In genomic region chr4:4852591-4853362, GRCh38 we compare ENCODE assay signal across 8 cellular contexts. TPM values are rescaled to one million over a fixed set of nuclear protein-coding genes. Genes with fewer than 3 reads are reported as not detected.
DNase-seq lines count a peak whose midpoint lies in the region; ATAC-seq, FAIRE-seq and TF ChIP-seq lines count a peak whose summit lies in the region.

No MANE protein-coding gene starts in this region.

- ATAC-seq in HG02943 (IDR thresholded peaks at IDR 0.05; ENCODE audit: low read depth, unreplicated experiment) (peak; percentile 53), left ventricle myocardium superior (peak; percentile 47)
- ATAC-seq in activated T-cell treated with anti-CD3 and anti-CD28 coated beads, Interleukin-2, amount 50 U/mL, for 72 hours (replicated peaks in 1 of 2): peak; percentile 56 to 64

- intact Hi-C loops in left ventricle myocardium superior (cut with micrococcal nuclease) (no loop called here), PC-9 (cut with micrococcal nuclease; ENCODE audit: unreplicated experiment) (no loop called here)

- H3K9me3 Mint-ChIP-seq in activated T-cell treated with anti-CD3 and anti-CD28 coated beads, Interleukin-2, amount 50 U/mL, for 72 hours: no peaks in the 10 kb centered on the region

- peaks cover 2 to 3% of the 10 kb centered on the region in 2 donors for H3K36me3 Mint-ChIP-seq in activated T-cell treated with anti-CD3 and anti-CD28 coated beads, Interleukin-2, amount 50 U/mL, for 72 hours (ENCODE audit: insufficient read depth in 2 of 2)

- POLR2A ChIA-PET in PC-9 (lab: Charles Lee; ENCODE audit: unreplicated experiment): no interaction called here

- H3K79me2 ChIP-seq in PC-9 (ENCODE audit: low read depth): no peaks in the 10 kb centered on the region

- BruUV-seq in PC-9 (replicated peaks; lab: Mats Ljungman, UMichigan): no TSS peak

- H3K4me1 Mint-ChIP-seq in activated T-cell treated with anti-CD3 and anti-CD28 coated beads, Interleukin-2, amount 50 U/mL, for 72 hours (ENCODE audit: low read depth): peaks cover 30% of the 10 kb centered on the region

- H3K4me2 ChIP-seq in PC-9: no peak overlapping the region

- no peaks in the 10 kb centered on the region for H4K20me1 ChIP-seq in PC-9 (ENCODE audit: insufficient read depth)

- H3F3A ChIP-seq in PC-9 (ENCODE audit: insufficient read depth, low read depth): no peaks in the 10 kb centered on the region

- FAIRE-seq in GM12892 (lab: Jason Lieb, UNC): peak; percentile 65

- peaks cover 18% of the 10 kb centered on the region for H3K27me3 ChIP-seq in PC-9 (ENCODE audit: insufficient read depth, low read depth)

- H3K4me3 Mint-ChIP-seq in activated T-cell treated with anti-CD3 and anti-CD28 coated beads, Interleukin-2, amount 50 U/mL, for 72 hours: peak overlapping the region; percentile 86 to 89

- TF ChIP-seq CTCF in PC-9 (conservative IDR thresholded peaks at IDR 0.05): no peak

- TF ChIP-seq POLR2A in GM12892 (IDR thresholded peaks at IDR 0.05; ENCODE audit: low read depth, low read length): no peak

- H3K9me3 ChIP-seq in PC-9 (ENCODE audit: insufficient read depth, low read depth): no peaks in the 10 kb centered on the region

- DNase-seq in GM12892 (ENCODE audit: insufficient read length) (no peak), left ventricle myocardium superior (no peak), retina (peak; percentile 77), NCI-H146 treated with DMSO at 0.1 percent for 48 hours (lab: John Stamatoyannopoulos, UW; ENCODE audit: unreplicated experiment) (no peak), PC-9 (no peak)
- no peak for DNase-seq in activated T-cell treated with anti-CD3 and anti-CD28 coated beads, Interleukin-2, amount 50 U/mL, for 72 hours
- DNase-seq in NK-92 treated with Interleukin-12 subunit alpha and Interleukin-12 subunit beta, amount 100 ng/mL, for 24 hours (lab: John Stamatoyannopoulos, UW): no peak

- no peaks in the 10 kb centered on the region for H3K4me1 ChIP-seq in PC-9 (replicated peaks; ENCODE audit: insufficient read depth)

- H3K27ac Mint-ChIP-seq in activated T-cell treated with anti-CD3 and anti-CD28 coated beads, Interleukin-2, amount 50 U/mL, for 72 hours: peak overlapping the region; percentile 47

- no peaks in the 10 kb centered on the region for H3K36me3 ChIP-seq in PC-9 (ENCODE audit: low read depth)

- no peaks in the 10 kb centered on the region for H3K9me2 ChIP-seq in PC-9 (ENCODE audit: insufficient read depth)

- no peak overlapping the region for H2AFZ ChIP-seq in PC-9

- CTCF ChIA-PET in PC-9 (lab: Charles Lee): no interaction called here

- H3K4me3 ChIP-seq in PC-9: no peak overlapping the region

- H3K27ac ChIP-seq in PC-9: no peak overlapping the region

- peaks cover 63% of the 10 kb centered on the region for H3K27me3 Mint-ChIP-seq in activated T-cell treated with anti-CD3 and anti-CD28 coated beads, Interleukin-2, amount 50 U/mL, for 72 hours (ENCODE audit: low read depth)

RNA-seq across cellular contexts. Expression of gene MSX1, which starts 6.7 kb away (rescaled TPM):
- 0.25 TPM for polyA plus RNA-seq in GM12892 (2012; ENCODE audit: missing spikeins)
- total RNA-seq in activated T-cell treated with anti-CD3 and anti-CD28 coated beads, Interleukin-2, amount 50 U/mL, for 72 hours: not detected
- 4.1 TPM for total RNA-seq in left ventricle myocardium superior
- not detected in 2 replicates for total RNA-seq in PC-9 (2021)
